ENCODE assay signal across 2 cellular contexts in genomic region chr9:134679616-134680392, GRCh38.
TF ChIP-seq lines count a peak whose summit lies in the region.

No MANE protein-coding gene starts in this region.

TF ChIP-seq in SK-N-SH treated with all-trans-retinoic acid at 6 μM for 48 hours, 23 proteins besides CTCF, POLR2A, EP300 and RAD21 (continued from another document):
- TF ChIP-seq POU6F1 (CRISPR knock-in tag; IDR thresholded peaks at IDR 0.05; ENCODE audit: borderline replicate concordance, low read depth) (no peak), ZNF565 (CRISPR knock-in tag; conservative IDR thresholded peaks at IDR 0.05; ENCODE audit: low read depth) (no peak), TCF4 (CRISPR knock-in tag; IDR thresholded peaks at IDR 0.05; ENCODE audit: borderline replicate concordance) (no peak), GLIS3 (CRISPR knock-in tag; IDR thresholded peaks at IDR 0.05) (no peak), RARB (CRISPR knock-in tag; IDR thresholded peaks at IDR 0.05) (no peak), ESRRG (CRISPR knock-in tag; IDR thresholded peaks at IDR 0.05) (no peak), CSRNP3 (CRISPR knock-in tag; IDR thresholded peaks at IDR 0.05) (no peak), ZFP3 (CRISPR knock-in tag; IDR thresholded peaks at IDR 0.05) (no peak), TSHZ2 (CRISPR knock-in tag; IDR thresholded peaks at IDR 0.05) (no peak)
TF ChIP-seq in SK-N-SH treated with all-trans-retinoic acid at 6 μM for 48 hours: peak in this region for 0.

TF ChIP-seq in WTC11, 78 proteins besides CTCF, POLR2A, EP300 and RAD21:
- no peak for TF ChIP-seq ARID4B (CRISPR knock-in tag; IDR thresholded peaks at IDR 0.05; ENCODE audit: borderline replicate concordance)
- TF ChIP-seq FOXJ3 (CRISPR knock-in tag; IDR thresholded peaks at IDR 0.05; ENCODE audit: borderline replicate concordance) = no peak
- no peak for TF ChIP-seq USF2 (CRISPR knock-in tag; IDR thresholded peaks at IDR 0.05)
- no peak for TF ChIP-seq STAT6 (CRISPR knock-in tag; conservative IDR thresholded peaks at IDR 0.05; ENCODE audit: low read depth)
- no peak for TF ChIP-seq ELF4 (CRISPR knock-in tag; IDR thresholded peaks at IDR 0.05; ENCODE audit: low read depth)
- no peak for TF ChIP-seq AR (CRISPR knock-in tag; IDR thresholded peaks at IDR 0.05)
- TF ChIP-seq ZNF219 (CRISPR knock-in tag; IDR thresholded peaks at IDR 0.05; ENCODE audit: borderline replicate concordance) = no peak
- no peak for TF ChIP-seq TP53 (CRISPR knock-in tag; IDR thresholded peaks at IDR 0.05)
- no peak for TF ChIP-seq ZNF396 (CRISPR knock-in tag; IDR thresholded peaks at IDR 0.05; ENCODE audit: borderline replicate concordance)
- TF ChIP-seq ESRRA (CRISPR knock-in tag; IDR thresholded peaks at IDR 0.05; ENCODE audit: borderline replicate concordance) = no peak
- no peak for TF ChIP-seq ZNF138 (CRISPR knock-in tag; conservative IDR thresholded peaks at IDR 0.05)
- no peak for TF ChIP-seq ATF2 (CRISPR knock-in tag; IDR thresholded peaks at IDR 0.05; ENCODE audit: borderline replicate concordance, low read depth)
TF ChIP-seq in WTC11: peak in this region for 0.
